Comparison of ENCODE assay signal across 13 cellular contexts in the genomic region with DNA sequence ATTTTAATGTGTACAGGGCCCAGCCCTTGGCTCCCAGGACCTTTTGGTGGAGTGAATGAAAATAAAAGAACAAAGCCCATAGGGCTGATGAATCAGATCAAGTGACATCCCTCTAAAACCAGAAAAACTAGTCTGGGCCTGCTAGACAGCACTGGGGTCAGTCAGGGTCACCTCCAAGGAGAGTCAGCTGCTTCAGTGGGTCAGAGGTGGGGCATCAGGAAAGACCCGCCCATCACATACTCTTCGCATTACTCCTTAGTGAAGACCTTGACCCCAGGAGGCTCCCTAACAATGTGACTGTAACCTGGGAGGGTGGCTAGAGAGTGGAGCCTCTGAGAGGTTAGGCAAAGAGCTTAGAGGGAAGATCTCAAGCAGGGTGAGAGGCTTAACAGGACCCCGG. TPM values are rescaled to one million over a fixed set of nuclear protein-coding genes. Genes with fewer than 3 reads are reported as not detected.
DNase-seq lines count a peak whose midpoint lies in the region; ATAC-seq and TF ChIP-seq lines count a peak whose summit lies in the region.
"Had no signal": no experiment of that assay in that cellular context is flagged by ENCODE, and none has a peak within 500 bp of the region (broad histone marks: within the 10 kb centered on the region; RNA-seq: fewer than 3 reads in every experiment).

No MANE protein-coding gene starts in this region.

- H3K36me3 ChIP-seq in gastrocnemius medialis (no peaks in the 10 kb centered on the region), BE2C (no peaks in the 10 kb centered on the region)

- peak overlapping the region; percentile 35 for H3K27ac ChIP-seq in 22Rv1
- no peak overlapping the region for H3K27ac ChIP-seq in gastrocnemius medialis

- in situ Hi-C loops in gastrocnemius medialis (cut with MboI; ENCODE audit: low sequenced_read_pairs in 4 of 4), result no loop called here

- TF ChIP-seq CTCF in 22Rv1 (IDR thresholded peaks at IDR 0.05) (no peak), WTC11 (IDR thresholded peaks at IDR 0.05) (no peak), gastrocnemius medialis (IDR thresholded peaks at IDR 0.05 in 4 of 5, conservative IDR thresholded peaks at IDR 0.05 in 1 of 5) (no peak), BE2C (IDR thresholded peaks at IDR 0.05; ENCODE audit: low read depth, low read length) (no peak), lower leg skin (IDR thresholded peaks at IDR 0.05) (no peak)

- intact Hi-C loops in gastrocnemius medialis (cut with DNase I; ENCODE audit: low total_unique reads), result no loop called here
- intact Hi-C loops in lower leg skin (cut with DNase I; ENCODE audit: low total_unique reads), result no loop called here

- no peak overlapping the region; the same call in 1 of the 2 replicates for H3K4me3 Mint-ChIP-seq in WTC11
- H3K4me3 Mint-ChIP-seq: CD4-positive, alpha-beta T cell had no signal

- ATAC-seq in WTC11, result peak; percentile 98
- ATAC-seq in gastrocnemius medialis, result no peak

- peaks cover 13% of the 10 kb centered on the region for H3K36me3 Mint-ChIP-seq in WTC11

- peaks cover 37% of the 10 kb centered on the region for H3K4me1 Mint-ChIP-seq in WTC11

- no peak overlapping the region for H3K4me3 ChIP-seq in gastrocnemius medialis
- no peak overlapping the region for H3K4me3 ChIP-seq in BE2C (ENCODE audit: low read depth, low read length)
- no peak overlapping the region for H3K4me3 ChIP-seq in lower leg skin (ENCODE audit: low read depth, poor library complexity, severe bottlenecking)

- no peaks in the 10 kb centered on the region for H3K9me3 ChIP-seq in gastrocnemius medialis
- no peaks in the 10 kb centered on the region for H3K9me3 ChIP-seq in BE2C
- H3K9me3 ChIP-seq: SK-N-SH had no signal

- WGBS in lower leg skin, 2 donors, result 70 to 79% methylated on average over 3 of the region's 3 CpGs

- DNase-seq in HCEC 1CT, result peak; percentile 69
- DNase-seq in WTC11 (ENCODE audit: low spot score), result peak; percentile 76
- peak; percentile 83 for DNase-seq in iPS-NIHi11 (ENCODE audit: low spot score)
- DNase-seq in OCI-M2 (lab: John Stamatoyannopoulos, UW; ENCODE audit: unreplicated experiment), result no peak
- DNase-seq in gastrocnemius medialis, result no peak
- no peak for DNase-seq in BE2C
- no peak for DNase-seq in lower leg skin (ENCODE audit: low spot score in 2 of 2)
- DNase-seq: activated T-cell treated with anti-CD3 and anti-CD28 coated beads, Interleukin-2, amount 50 U/mL, for 1 hour; CD4-positive, alpha-beta T cell; dermis blood vessel endothelial cell; NCI-H187; SK-N-SH had no signal

- H3K4me1 ChIP-seq in gastrocnemius medialis (peaks cover 15 to 16% of the 10 kb centered on the region in 2 donors), BE2C (no peaks in the 10 kb centered on the region)

- H3K27me3 ChIP-seq in gastrocnemius medialis, result no peaks in the 10 kb centered on the region
- H3K27me3 ChIP-seq in BE2C, result no peaks in the 10 kb centered on the region

- no peaks in the 10 kb centered on the region for H3K27me3 Mint-ChIP-seq in WTC11 (ENCODE audit: low read depth)
- H3K27me3 Mint-ChIP-seq: CD4-positive, alpha-beta T cell had no signal

- no peaks in the 10 kb centered on the region for H3K9me3 Mint-ChIP-seq in WTC11
- H3K9me3 Mint-ChIP-seq: CD4-positive, alpha-beta T cell had no signal

- TF ChIP-seq POLR2A in gastrocnemius medialis (IDR thresholded peaks at IDR 0.05) (no peak), lower leg skin (IDR thresholded peaks at IDR 0.05) (no peak)

- H3K27ac Mint-ChIP-seq in WTC11, result no peak overlapping the region; the same call in 1 of the 2 replicates
- H3K27ac Mint-ChIP-seq: CD4-positive, alpha-beta T cell had no signal

- CTCF ChIA-PET in WTC11 (lab: Charles Lee), result interaction anchor here (0.7 to 2.9 kb wide), 8 partner anchors 9 to 272 kb away, joined by 3 to 11 read pairs (median 4); a partner anchor contains a TSS

- POLR2A ChIA-PET in WTC11 (lab: Charles Lee), result interaction anchor here (0.6 to 1.5 kb wide), 4 partner anchors 13 to 271 kb away, joined by 3 to 5 read pairs (median 4); a partner anchor contains a TSS

TF ChIP-seq in WTC11, 78 proteins besides CTCF, POLR2A, EP300 and RAD21:
- no peak for TF ChIP-seq CBFB (CRISPR knock-in tag; IDR thresholded peaks at IDR 0.05; ENCODE audit: low read depth)
- TF ChIP-seq KAT7 (CRISPR knock-in tag; IDR thresholded peaks at IDR 0.05; ENCODE audit: borderline replicate concordance), result no peak
- TF ChIP-seq, protein P1, sequence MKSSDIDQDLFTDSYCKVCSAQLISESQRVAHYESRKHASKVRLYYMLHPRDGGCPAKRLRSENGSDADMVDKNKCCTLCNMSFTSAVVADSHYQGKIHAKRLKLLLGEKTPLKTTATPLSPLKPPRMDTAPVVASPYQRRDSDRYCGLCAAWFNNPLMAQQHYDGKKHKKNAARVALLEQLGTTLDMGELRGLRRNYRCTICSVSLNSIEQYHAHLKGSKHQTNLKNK (CRISPR knock-in tag; IDR thresholded peaks at IDR 0.05), result no peak
- no peak for TF ChIP-seq ZNF121 (CRISPR knock-in tag; IDR thresholded peaks at IDR 0.05)
- TF ChIP-seq, protein P2, sequence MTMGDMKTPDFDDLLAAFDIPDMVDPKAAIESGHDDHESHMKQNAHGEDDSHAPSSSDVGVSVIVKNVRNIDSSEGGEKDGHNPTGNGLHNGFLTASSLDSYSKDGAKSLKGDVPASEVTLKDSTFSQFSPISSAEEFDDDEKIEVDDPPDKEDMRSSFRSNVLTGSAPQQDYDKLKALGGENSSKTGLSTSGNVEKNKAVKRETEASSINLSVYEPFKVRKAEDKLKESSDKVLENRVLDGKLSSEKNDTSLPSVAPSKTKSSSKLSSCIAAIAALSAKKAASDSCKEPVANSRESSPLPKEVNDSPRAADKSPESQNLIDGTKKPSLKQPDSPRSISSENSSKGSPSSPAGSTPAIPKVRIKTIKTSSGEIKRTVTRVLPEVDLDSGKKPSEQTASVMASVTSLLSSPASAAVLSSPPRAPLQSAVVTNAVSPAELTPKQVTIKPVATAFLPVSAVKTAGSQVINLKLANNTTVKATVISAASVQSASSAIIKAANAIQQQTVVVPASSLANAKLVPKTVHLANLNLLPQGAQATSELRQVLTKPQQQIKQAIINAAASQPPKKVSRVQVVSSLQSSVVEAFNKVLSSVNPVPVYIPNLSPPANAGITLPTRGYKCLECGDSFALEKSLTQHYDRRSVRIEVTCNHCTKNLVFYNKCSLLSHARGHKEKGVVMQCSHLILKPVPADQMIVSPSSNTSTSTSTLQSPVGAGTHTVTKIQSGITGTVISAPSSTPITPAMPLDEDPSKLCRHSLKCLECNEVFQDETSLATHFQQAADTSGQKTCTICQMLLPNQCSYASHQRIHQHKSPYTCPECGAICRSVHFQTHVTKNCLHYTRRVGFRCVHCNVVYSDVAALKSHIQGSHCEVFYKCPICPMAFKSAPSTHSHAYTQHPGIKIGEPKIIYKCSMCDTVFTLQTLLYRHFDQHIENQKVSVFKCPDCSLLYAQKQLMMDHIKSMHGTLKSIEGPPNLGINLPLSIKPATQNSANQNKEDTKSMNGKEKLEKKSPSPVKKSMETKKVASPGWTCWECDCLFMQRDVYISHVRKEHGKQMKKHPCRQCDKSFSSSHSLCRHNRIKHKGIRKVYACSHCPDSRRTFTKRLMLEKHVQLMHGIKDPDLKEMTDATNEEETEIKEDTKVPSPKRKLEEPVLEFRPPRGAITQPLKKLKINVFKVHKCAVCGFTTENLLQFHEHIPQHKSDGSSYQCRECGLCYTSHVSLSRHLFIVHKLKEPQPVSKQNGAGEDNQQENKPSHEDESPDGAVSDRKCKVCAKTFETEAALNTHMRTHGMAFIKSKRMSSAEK (CRISPR knock-in tag; IDR thresholded peaks at IDR 0.05; ENCODE audit: borderline replicate concordance), result no peak
- TF ChIP-seq, protein P3, sequence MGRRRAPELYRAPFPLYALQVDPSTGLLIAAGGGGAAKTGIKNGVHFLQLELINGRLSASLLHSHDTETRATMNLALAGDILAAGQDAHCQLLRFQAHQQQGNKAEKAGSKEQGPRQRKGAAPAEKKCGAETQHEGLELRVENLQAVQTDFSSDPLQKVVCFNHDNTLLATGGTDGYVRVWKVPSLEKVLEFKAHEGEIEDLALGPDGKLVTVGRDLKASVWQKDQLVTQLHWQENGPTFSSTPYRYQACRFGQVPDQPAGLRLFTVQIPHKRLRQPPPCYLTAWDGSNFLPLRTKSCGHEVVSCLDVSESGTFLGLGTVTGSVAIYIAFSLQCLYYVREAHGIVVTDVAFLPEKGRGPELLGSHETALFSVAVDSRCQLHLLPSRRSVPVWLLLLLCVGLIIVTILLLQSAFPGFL (CRISPR knock-in tag; IDR thresholded peaks at IDR 0.05; ENCODE audit: borderline replicate concordance), result no peak
- no peak for TF ChIP-seq NR2C2 (CRISPR knock-in tag; IDR thresholded peaks at IDR 0.05)
- TF ChIP-seq NR1H2 (CRISPR knock-in tag; IDR thresholded peaks at IDR 0.05), result no peak
- no peak for TF ChIP-seq SMAD3 (CRISPR knock-in tag; IDR thresholded peaks at IDR 0.05; ENCODE audit: borderline replicate concordance)
- no peak for TF ChIP-seq FOXK1 (CRISPR knock-in tag; IDR thresholded peaks at IDR 0.05)
- no peak for TF ChIP-seq JAZF1 (CRISPR knock-in tag; IDR thresholded peaks at IDR 0.05)
- TF ChIP-seq, protein P4, sequence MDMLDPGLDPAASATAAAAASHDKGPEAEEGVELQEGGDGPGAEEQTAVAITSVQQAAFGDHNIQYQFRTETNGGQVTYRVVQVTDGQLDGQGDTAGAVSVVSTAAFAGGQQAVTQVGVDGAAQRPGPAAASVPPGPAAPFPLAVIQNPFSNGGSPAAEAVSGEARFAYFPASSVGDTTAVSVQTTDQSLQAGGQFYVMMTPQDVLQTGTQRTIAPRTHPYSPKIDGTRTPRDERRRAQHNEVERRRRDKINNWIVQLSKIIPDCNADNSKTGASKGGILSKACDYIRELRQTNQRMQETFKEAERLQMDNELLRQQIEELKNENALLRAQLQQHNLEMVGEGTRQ (CRISPR knock-in tag; IDR thresholded peaks at IDR 0.05), result no peak
- TF ChIP-seq ELF4 (CRISPR knock-in tag; IDR thresholded peaks at IDR 0.05; ENCODE audit: low read depth), result no peak

RNA-seq across cellular contexts. Expression of a gene that starts 12.9 kb away (rescaled TPM):
- total RNA-seq in WTC11 (2021) (25.7 to 30.1 TPM (median 27.8 TPM) in 3 replicates), gastrocnemius medialis (10 to 100 TPM in 2 of 4 donors, 1 to 10 TPM in 2; 5.5 to 20.2 (median 11.9) TPM), lower leg skin (10 to 100 TPM; 14.4 to 21.4 (median 17.5) TPM)
- 37.0 TPM for polyA plus RNA-seq in BE2C (2012; ENCODE audit: insufficient read depth, insufficient read length, low read depth)

RNA-seq across cellular contexts. Expression of a gene that starts 40.9 kb away (rescaled TPM):
- total RNA-seq in WTC11 (2021) (65.7 to 70.1 TPM (median 67.0 TPM) in 3 replicates), gastrocnemius medialis (under 1 TPM in 1 of 4 donors, not detected in 3; 0.47 TPM), lower leg skin (1 to 10 TPM in 3 of 4 donors, under 1 TPM in 1; 0.46 to 5.4 (median 1.2) TPM)
- 261 TPM for polyA plus RNA-seq in BE2C (2012; ENCODE audit: insufficient read depth, insufficient read length, low read depth)

Comparison
In these comparisons a context has a peak if more than half of its experiments do, and no peak if none do; other contexts are left out.
1. DNase-seq: peak in HCEC 1CT (single experiment), WTC11 (single experiment) and iPS-NIHi11 (single experiment); none in OCI-M2 (single experiment), gastrocnemius medialis (0 of 2), BE2C (single experiment) and lower leg skin (0 of 2).
2. RNA of a gene that starts 40.9 kb away (total RNA-seq): 65.7 to 70.1 TPM in WTC11; 0.46 to 5.4 TPM in lower leg skin and 0.47 TPM in gastrocnemius medialis; every median in the first group is over 10 times any median in the second.